ENCODE assay signal across 8 cellular contexts in the genomic region with DNA sequence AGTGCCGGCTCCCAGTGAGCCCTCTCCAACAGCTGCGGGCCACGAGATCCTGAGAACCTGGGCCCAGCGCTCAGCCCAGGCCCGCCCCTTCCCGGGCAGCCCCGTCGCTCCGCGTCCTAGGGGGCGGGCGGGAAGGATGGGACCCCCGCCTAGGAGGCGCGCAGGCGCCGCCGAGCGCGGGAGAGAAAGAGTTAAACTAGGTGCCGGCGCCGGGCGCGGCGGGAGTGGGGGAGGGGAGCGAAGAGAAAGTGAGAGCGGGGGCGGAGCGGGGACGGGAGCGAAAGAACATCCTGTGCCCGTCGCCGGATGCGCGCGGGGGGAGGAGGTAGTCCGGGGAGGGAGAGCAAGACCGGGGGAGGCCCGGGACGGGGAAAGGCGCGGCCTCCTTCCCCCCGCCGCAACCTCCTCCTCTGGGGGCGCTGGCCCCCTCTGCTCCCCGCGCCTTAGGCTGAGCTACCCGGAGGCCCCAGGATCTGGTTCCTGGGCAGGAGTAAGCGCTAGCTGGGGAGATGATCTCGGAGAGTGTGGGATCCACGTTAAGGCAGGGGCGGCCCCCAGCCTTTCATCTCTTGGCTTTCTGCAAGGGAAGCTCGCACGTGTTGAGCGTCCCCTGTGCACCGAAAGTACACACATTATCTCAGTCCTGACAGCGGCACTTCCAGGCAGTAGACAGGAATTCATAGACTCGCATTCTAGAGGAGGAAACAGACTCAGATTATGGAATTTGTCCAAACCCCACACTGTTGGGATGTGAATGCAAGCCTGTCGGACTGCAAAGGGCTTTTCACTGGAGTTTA. TPM values are rescaled to one million over a fixed set of nuclear protein-coding genes. Genes with fewer than 3 reads are reported as not detected.
DNase-seq lines count a peak whose midpoint lies in the region; ATAC-seq, FAIRE-seq and TF ChIP-seq lines count a peak whose summit lies in the region.

No MANE protein-coding gene starts in this region.

- no peaks in the 10 kb centered on the region for H3K27me3 Mint-ChIP-seq in activated CD8-positive, alpha-beta memory T cell treated with anti-CD3 and anti-CD28 coated beads, Interleukin-2, amount 10 ng/mL, durations not matched to agents 7 days and 5 days

- no peaks in the 10 kb centered on the region for H3K9me3 ChIP-seq in BLaER1
- H3K9me3 ChIP-seq in H1 (ENCODE audit: insufficient read depth in 2 of 2, low read depth in 1 of 2, low read length in 1 of 2): no peaks in the 10 kb centered on the region

- CTCF ChIA-PET in activated CD8-positive, alpha-beta memory T cell treated with anti-CD3 and anti-CD28 coated beads, Interleukin-2, amount 10 ng/mL, durations not matched to agents 7 days and 5 days (lab: Charles Lee): interaction anchor here (1.1 to 15.3 kb wide), 7 partner anchors 8 to 209 kb away, joined by 3 to 195 read pairs (median 6); partner anchors contain the start of gene FKBP5
- CTCF ChIA-PET in H1 (lab: Charles Lee; ENCODE audit: partially characterized antibody): interaction anchor here (0.7 to 3.8 kb wide), 9 partner anchors 11 to 390 kb away, joined by 3 to 12 read pairs (median 3); partner anchors contain the start of gene TEAD3

- H2BK5ac ChIP-seq in H1 (ENCODE audit: low read depth, low read length): peak overlapping the region; percentile 93

- DNase-seq in NK-92 (lab: John Stamatoyannopoulos, UW; ENCODE audit: unreplicated experiment) (peak; percentile 27), H1 (ENCODE audit: low read depth in 1 of 2, low spot score in 2 of 2) (peak in 1 of 2 experiments; percentile 95), mesenteric fat pad (ENCODE audit: low spot score) (peak; percentile 100)
- peak; percentile 97 for DNase-seq in activated CD8-positive, alpha-beta memory T cell treated with anti-CD3 and anti-CD28 coated beads, Interleukin-2, amount 10 ng/mL, durations not matched to agents 7 days and 5 days
- peak; percentile 88 for DNase-seq in stimulated activated CD8-positive, alpha-beta memory T cell treated with anti-CD3 and anti-CD28 coated beads, Interleukin-12 subunit alpha, Interleukin-12 subunit beta, amount 100 ng/mL, for 4 hours (ENCODE audit: low read depth)

- H3K23me2 ChIP-seq in H1 (ENCODE audit: low read depth, low read length): peaks cover 20% of the 10 kb centered on the region

- H3K56ac ChIP-seq in H1 (replicated peaks; ENCODE audit: insufficient read length, low read depth, low read length): peak overlapping the region; percentile 48

- WGBS in H1 (ENCODE audit: extremely low coverage in 1 of 2, insufficient coverage in 1 of 2, insufficient read length in 1 of 2, insufficient replicate concordance in 2 of 2, low coverage in 1 of 2, low lambda C conversion rate in 2 of 2, missing lambda C conversion rate in 1 of 2), 2 experiments: 3% methylated on average over 26 of the region's 61 CpGs; no CpG with 5 or more reads in 1 of the 2 experiments

- H3K4me1 ChIP-seq in BLaER1: peaks cover 87% of the 10 kb centered on the region
- H3K4me1 ChIP-seq in H1 (replicated peaks in 1 of 4; ENCODE audit: control insufficient read depth in 3 of 4, insufficient read depth in 4 of 4, low read length in 3 of 4): peaks cover 13 to 32% (median 25%) of the 10 kb centered on the region in 4 experiments

- peak overlapping the region; percentile 98 for H3K27ac ChIP-seq in BLaER1
- H3K27ac ChIP-seq in H1 (ENCODE audit: low read depth, low read length): peak overlapping the region; percentile 92

- ATAC-seq in GM19043 (IDR thresholded peaks at IDR 0.05; ENCODE audit: low read depth, unreplicated experiment) (peak; percentile 37), HG03354 (IDR thresholded peaks at IDR 0.05; ENCODE audit: poor library complexity, severe bottlenecking, unreplicated experiment) (peak; percentile 58)
- ATAC-seq in activated CD8-positive, alpha-beta memory T cell treated with anti-CD3 and anti-CD28 coated beads, Interleukin-2, amount 10 ng/mL, durations not matched to agents 7 days and 5 days: peak; percentile 67

- no peak overlapping the region for H3K14ac ChIP-seq in H1 (ENCODE audit: insufficient read length)

- H3K4me3 Mint-ChIP-seq in activated CD8-positive, alpha-beta memory T cell treated with anti-CD3 and anti-CD28 coated beads, Interleukin-2, amount 10 ng/mL, durations not matched to agents 7 days and 5 days: peak overlapping the region; percentile 84

- H4K20me1 ChIP-seq in BLaER1 (no peaks in the 10 kb centered on the region), H1 (replicated peaks in 1 of 2; ENCODE audit: control insufficient read depth in 1 of 2, insufficient read depth in 2 of 2, low read length in 2 of 2) (no peaks in the 10 kb centered on the region)

- H3K36me3 ChIP-seq in BLaER1 (no peaks in the 10 kb centered on the region), H1 (ENCODE audit: control insufficient read depth in 2 of 4, insufficient read depth in 4 of 4, low read length in 3 of 4) (no peaks in the 10 kb centered on the region)

- H3K9ac ChIP-seq in BLaER1: peak overlapping the region; percentile 90
- H3K9ac ChIP-seq in H1 (replicated peaks in 1 of 4; ENCODE audit: extremely low read depth in 1 of 4, low read depth in 3 of 4, low read length in 3 of 4): peak overlapping the region in 3 of 4 experiments; percentile 0 to 67 (median 65); a peak in 4 of 7 replicates

- no peak for TF ChIP-seq POLR2A in H1 (IDR thresholded peaks at IDR 0.05; ENCODE audit: control extremely low read depth in 1 of 2, low read depth in 2 of 2, low read length in 2 of 2)

- no peaks in the 10 kb centered on the region for H3K36me3 Mint-ChIP-seq in activated CD8-positive, alpha-beta memory T cell treated with anti-CD3 and anti-CD28 coated beads, Interleukin-2, amount 10 ng/mL, durations not matched to agents 7 days and 5 days

- no peaks in the 10 kb centered on the region for H3K27me3 ChIP-seq in BLaER1
- peaks cover 0 to 2% (median under 1%) of the 10 kb centered on the region in 4 experiments; a peak in 3 of 7 replicates for H3K27me3 ChIP-seq in H1 (replicated peaks in 1 of 4; ENCODE audit: control insufficient read depth in 3 of 4, extremely low read depth in 1 of 4, insufficient read depth in 3 of 4, low read length in 3 of 4)

- 0 out of 2 replicates have a peak overlapping the region, but pooled peaks have one; percentile 20 for H2AK5ac ChIP-seq in H1 (ENCODE audit: low read depth, low read length)

- peak overlapping the region; percentile 4 for H2BK120ac ChIP-seq in H1 (replicated peaks; ENCODE audit: low read depth, low read length)

- TF ChIP-seq CTCF in H1 (IDR thresholded peaks at IDR 0.05; ENCODE audit: control extremely low read depth in 1 of 3, insufficient read depth in 1 of 3, low read depth in 1 of 3, low read length in 3 of 3): no peak

- no peaks in the 10 kb centered on the region for H3K79me2 ChIP-seq in H1 (ENCODE audit: control insufficient read depth in 1 of 2, insufficient read depth in 2 of 2, low read length in 2 of 2)

- peak overlapping the region; percentile 11 for H2BK12ac ChIP-seq in H1 (ENCODE audit: low read depth, low read length)

- peak overlapping the region; percentile 84 for H4K5ac ChIP-seq in H1 (ENCODE audit: insufficient read length, low read depth, low read length)

- no peak overlapping the region for H2AFZ ChIP-seq in H1 (ENCODE audit: low read length)

- TF ChIP-seq EP300 in H1 (IDR thresholded peaks at IDR 0.05; ENCODE audit: borderline replicate concordance in 1 of 2, low read depth in 2 of 2, low read length in 2 of 2): peak in 1 of 2 experiments; percentile 89; a peak in 2 of 3 replicates

- peak overlapping the region; percentile 88 for H4K91ac ChIP-seq in H1 (replicated peaks; ENCODE audit: insufficient read length, low read length)

- H2BK20ac ChIP-seq in H1 (ENCODE audit: low read length): peak overlapping the region; percentile 90

- peak overlapping the region; percentile 3 for H3K4ac ChIP-seq in H1 (replicated peaks; ENCODE audit: insufficient read length, low read depth, low read length)

- peak overlapping the region; percentile 88; the same call in 1 of the 2 replicates for H2BK15ac ChIP-seq in H1 (ENCODE audit: low read length)

- POLR2A ChIA-PET in H1 (lab: Charles Lee; ENCODE audit: partially characterized antibody): interaction anchor here (0.6 to 2.7 kb wide), 15 partner anchors 8 to 234 kb away, joined by 3 to 9 read pairs (median 4); partner anchors contain the start of gene FKBP5

- no peaks in the 10 kb centered on the region for H3K9me3 Mint-ChIP-seq in activated CD8-positive, alpha-beta memory T cell treated with anti-CD3 and anti-CD28 coated beads, Interleukin-2, amount 10 ng/mL, durations not matched to agents 7 days and 5 days (ENCODE audit: low read depth)

- peak overlapping the region; percentile 98 for H3K4me2 ChIP-seq in BLaER1
- peak overlapping the region; percentile 74 to 89 for H3K4me2 ChIP-seq in H1 (ENCODE audit: insufficient read depth in 1 of 2, low read depth in 2 of 2, low read length in 2 of 2)

- peak overlapping the region; percentile 94 for H3K18ac ChIP-seq in H1 (ENCODE audit: extremely low read depth, low read length)

- H4K8ac ChIP-seq in H1 (ENCODE audit: extremely low read depth, insufficient read depth, low read length): peak overlapping the region; percentile 79

- H3K4me3 ChIP-seq in BLaER1 (peak overlapping the region; percentile 82), H1 (ENCODE audit: extremely low read depth in 1 of 4, insufficient read depth in 2 of 4, low read depth in 3 of 4, low read length in 4 of 4) (peak overlapping the region; percentile 43 to 91 (median 70))

- H3K79me1 ChIP-seq in H1 (ENCODE audit: low read depth, low read length): no peaks in the 10 kb centered on the region

- TF ChIP-seq RAD21 in H1 (IDR thresholded peaks at IDR 0.05 in 1 of 2, conservative IDR thresholded peaks at IDR 0.05 in 1 of 2; ENCODE audit: low read depth in 2 of 2, low read length in 2 of 2): peak in 1 of 2 experiments; percentile 6; a peak in 1 of 4 replicates

- FAIRE-seq in H1 (lab: Jason Lieb, UNC): no peak

- H3K27ac Mint-ChIP-seq in activated CD8-positive, alpha-beta memory T cell treated with anti-CD3 and anti-CD28 coated beads, Interleukin-2, amount 10 ng/mL, durations not matched to agents 7 days and 5 days: peak overlapping the region; percentile 96

- peaks cover 66% of the 10 kb centered on the region for H3K4me1 Mint-ChIP-seq in activated CD8-positive, alpha-beta memory T cell treated with anti-CD3 and anti-CD28 coated beads, Interleukin-2, amount 10 ng/mL, durations not matched to agents 7 days and 5 days

- H3K23ac ChIP-seq in H1 (ENCODE audit: insufficient read length): no peak overlapping the region

RNA-seq across cellular contexts. Expression of gene ARMC12, which starts 4.9 kb away (rescaled TPM):
- total RNA-seq in activated CD8-positive, alpha-beta memory T cell treated with anti-CD3 and anti-CD28 coated beads, Interleukin-2, amount 10 ng/mL, durations not matched to agents 7 days and 5 days: under 1 TPM; 0.45 to 0.96 TPM
- 0.78 and 0.86 TPM in 2 replicates for total RNA-seq in H1 (2021; fragmentation: NEBNext Ultra II Directional; extraction: Animal tissue kit (Norgen Biotek cat#: 25700))
- polyA plus RNA-seq in H1 (2011; rRNA removed): 3.7 and 3.9 TPM in 2 replicates
- polyA plus RNA-seq in H1 (2011; cell fraction: cytosol; rRNA removed): 3.5 TPM
- 14.4 TPM for polyA plus RNA-seq in H1 (2011; cell fraction: nucleus; rRNA removed)
- polyA plus RNA-seq in H1 (2012, experiment 1 of 2): 1.2 to 2.6 TPM (median 1.4 TPM) in 4 replicates
- polyA plus RNA-seq in H1 (2012, experiment 2 of 2): 0.91 TPM
- 1.4 TPM for polyA plus RNA-seq in H1 (2013, experiment 1 of 2)
- polyA plus RNA-seq in H1 (2013, experiment 2 of 2): 0.94 TPM
- polyA minus RNA-seq in H1 (2011; rRNA and poly(A)+ RNA removed): 0.63 and 0.66 TPM in 2 replicates
- polyA minus RNA-seq in H1 (2011; cell fraction: cytosol; rRNA and poly(A)+ RNA removed): not detected
- polyA minus RNA-seq in H1 (2011; cell fraction: nucleus; rRNA and poly(A)+ RNA removed): 0.80 TPM
- 0.58 TPM for total RNA-seq in mesenteric fat pad

RNA-seq across cellular contexts. Expression of gene FKBP5, which starts 43.2 kb away (rescaled TPM):
- total RNA-seq in activated CD8-positive, alpha-beta memory T cell treated with anti-CD3 and anti-CD28 coated beads, Interleukin-2, amount 10 ng/mL, durations not matched to agents 7 days and 5 days: 10 to 100 TPM; 53.8 to 70.6 TPM
- 40.4 and 41.0 TPM in 2 replicates for total RNA-seq in H1 (2021; fragmentation: NEBNext Ultra II Directional; extraction: Animal tissue kit (Norgen Biotek cat#: 25700))
- 9.3 and 14.3 TPM in 2 replicates for polyA plus RNA-seq in H1 (2011; rRNA removed)
- polyA plus RNA-seq in H1 (2011; cell fraction: cytosol; rRNA removed): 16.1 TPM
- polyA plus RNA-seq in H1 (2011; cell fraction: nucleus; rRNA removed): 6.4 TPM
- 31.8 to 41.6 TPM (median 34.6 TPM) in 4 replicates for polyA plus RNA-seq in H1 (2012, experiment 1 of 2)
- 4.5 TPM for polyA plus RNA-seq in H1 (2012, experiment 2 of 2)
- 30.0 TPM for polyA plus RNA-seq in H1 (2013, experiment 1 of 2)
- 31.7 TPM for polyA plus RNA-seq in H1 (2013, experiment 2 of 2)
- polyA minus RNA-seq in H1 (2011; rRNA and poly(A)+ RNA removed): 14.7 and 18.2 TPM in 2 replicates
- 10.3 TPM for polyA minus RNA-seq in H1 (2011; cell fraction: cytosol; rRNA and poly(A)+ RNA removed)
- 10.6 TPM for polyA minus RNA-seq in H1 (2011; cell fraction: nucleus; rRNA and poly(A)+ RNA removed)
- 212 TPM for total RNA-seq in mesenteric fat pad

RNA-seq across cellular contexts. Expression of gene CLPSL2, which starts 44.5 kb away (rescaled TPM):
- not detected for total RNA-seq in activated CD8-positive, alpha-beta memory T cell treated with anti-CD3 and anti-CD28 coated beads, Interleukin-2, amount 10 ng/mL, durations not matched to agents 7 days and 5 days
- total RNA-seq in H1 (2021; fragmentation: NEBNext Ultra II Directional; extraction: Animal tissue kit (Norgen Biotek cat#: 25700)): 1.4 TPM in 2 replicates
- polyA plus RNA-seq in H1 (2011; rRNA removed): 3.2 and 3.4 TPM in 2 replicates
- polyA plus RNA-seq in H1 (2011; cell fraction: cytosol; rRNA removed): 1.0 TPM
- 3.3 TPM for polyA plus RNA-seq in H1 (2011; cell fraction: nucleus; rRNA removed)
- polyA plus RNA-seq in H1 (2012, experiment 1 of 2): 2.6 to 6.7 TPM (median 5.0 TPM) in 4 replicates
- polyA plus RNA-seq in H1 (2012, experiment 2 of 2): not detected
- polyA plus RNA-seq in H1 (2013, experiment 1 of 2): 4.3 TPM
- polyA plus RNA-seq in H1 (2013, experiment 2 of 2): 4.7 TPM
- not detected in 2 replicates for polyA minus RNA-seq in H1 (2011; rRNA and poly(A)+ RNA removed)
- not detected for polyA minus RNA-seq in H1 (2011; cell fraction: cytosol; rRNA and poly(A)+ RNA removed)
- 2.7 TPM for polyA minus RNA-seq in H1 (2011; cell fraction: nucleus; rRNA and poly(A)+ RNA removed)
- not detected for total RNA-seq in mesenteric fat pad

RNA-seq across cellular contexts. Expression of gene CLPSL1, which starts 48.9 kb away (rescaled TPM):
- not detected for total RNA-seq in activated CD8-positive, alpha-beta memory T cell treated with anti-CD3 and anti-CD28 coated beads, Interleukin-2, amount 10 ng/mL, durations not matched to agents 7 days and 5 days
- total RNA-seq in H1 (2021; fragmentation: NEBNext Ultra II Directional; extraction: Animal tissue kit (Norgen Biotek cat#: 25700)): not detected in 2 replicates
- 0.88 TPM in 1 of 2 replicates, not detected in the other for polyA plus RNA-seq in H1 (2011; rRNA removed)
- polyA plus RNA-seq in H1 (2011; cell fraction: cytosol; rRNA removed): 0.58 TPM
- polyA plus RNA-seq in H1 (2011; cell fraction: nucleus; rRNA removed): 0.40 TPM
- polyA plus RNA-seq in H1 (2012, experiment 1 of 2): 0.36 TPM in 1 of 4 replicates, not detected in the others
- not detected for polyA plus RNA-seq in H1 (2012, experiment 2 of 2)
- 0.32 TPM for polyA plus RNA-seq in H1 (2013, experiment 1 of 2)
- polyA plus RNA-seq in H1 (2013, experiment 2 of 2): 0.26 TPM
- polyA minus RNA-seq in H1 (2011; rRNA and poly(A)+ RNA removed): not detected in 2 replicates
- polyA minus RNA-seq in H1 (2011; cell fraction: cytosol; rRNA and poly(A)+ RNA removed): not detected
- not detected for polyA minus RNA-seq in H1 (2011; cell fraction: nucleus; rRNA and poly(A)+ RNA removed)
- not detected for total RNA-seq in mesenteric fat pad
